In the genomic region with DNA sequence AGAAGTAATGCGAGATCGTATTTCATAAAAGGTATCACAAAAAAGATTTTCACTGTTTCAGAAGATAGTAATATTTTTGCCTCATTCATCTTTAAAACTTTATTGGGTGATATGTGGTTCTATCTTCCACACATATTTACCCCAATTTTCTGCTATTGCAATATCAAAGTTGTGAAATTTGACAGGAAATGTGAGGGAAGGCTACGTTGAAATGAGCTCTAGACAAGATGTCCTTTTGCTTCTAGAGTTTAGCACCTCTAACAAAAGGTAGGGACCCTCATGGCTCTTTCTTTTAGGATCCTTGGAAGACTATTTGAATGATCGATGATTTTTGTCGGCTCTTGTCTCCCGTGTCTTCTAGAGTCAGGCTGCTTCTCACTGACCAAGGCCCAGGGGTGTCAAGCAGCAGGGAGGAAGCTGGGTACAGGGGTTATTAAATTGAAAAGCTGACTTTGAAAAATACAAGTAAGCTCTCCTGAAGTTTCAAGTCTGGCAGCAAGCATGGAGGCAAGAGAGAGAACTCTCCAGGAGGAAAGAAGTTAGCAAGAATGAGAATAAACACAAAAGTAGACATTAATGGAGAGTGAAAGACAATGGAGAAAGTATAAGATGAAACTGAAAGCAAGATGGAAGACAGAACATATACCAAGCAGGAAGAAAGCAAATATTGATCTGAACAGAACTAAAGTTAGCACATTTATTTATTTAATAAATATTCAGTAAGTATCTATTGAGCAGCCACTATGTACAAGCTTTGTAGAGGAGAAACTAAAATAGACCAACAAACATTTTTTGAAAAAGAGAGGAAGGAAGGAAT, we compare ENCODE assay signal across 21 cellular contexts.
DNase-seq lines count a peak whose midpoint lies in the region; ATAC-seq and TF ChIP-seq lines count a peak whose summit lies in the region.
"Had no signal": no experiment of that assay in that cellular context is flagged by ENCODE, and none has a peak within 500 bp of the region (broad histone marks: within the 10 kb centered on the region; RNA-seq: fewer than 3 reads in every experiment).

No MANE protein-coding gene starts in this region.

- peaks cover 15% of the 10 kb centered on the region for H3K4me1 Mint-ChIP-seq in activated CD4-positive, alpha-beta T cell treated with anti-CD3 and anti-CD28 coated beads, Interleukin-2, amount 10 ng/mL, durations not matched to agents 24 days and 14 days
- H3K4me1 Mint-ChIP-seq in activated T-helper 1 cell treated with anti-CD3 and anti-CD28 coated beads, Interleukin-12 subunit alpha, Interleukin-12 subunit beta, Interleukin-2, Interleukin-4 antibody, amounts not matched to agents 30 ng/mL and 10 ng/mL and 1 ng/mL, durations not matched to agents 14 hours and 24 hours and 36 hours (ENCODE audit: low read depth), result peaks cover 30% of the 10 kb centered on the region
- peaks cover 12 to 44% (median 31%) of the 10 kb centered on the region in 7 donors for H3K4me1 Mint-ChIP-seq in naive thymus-derived CD4-positive, alpha-beta T cell
- H3K4me1 Mint-ChIP-seq: brain, neural progenitor cell had no signal

- H3K79me2 ChIP-seq in DND-41 (ENCODE audit: insufficient read depth, low read length), result no peaks in the 10 kb centered on the region

- H3K36me3 Mint-ChIP-seq in activated CD4-positive, alpha-beta T cell treated with anti-CD3 and anti-CD28 coated beads, Interleukin-2, amount 10 ng/mL, durations not matched to agents 24 days and 14 days (ENCODE audit: low read depth), result peaks cover 45% of the 10 kb centered on the region
- peaks cover 30% of the 10 kb centered on the region for H3K36me3 Mint-ChIP-seq in activated T-helper 1 cell treated with anti-CD3 and anti-CD28 coated beads, Interleukin-12 subunit alpha, Interleukin-12 subunit beta, Interleukin-2, Interleukin-4 antibody, amounts not matched to agents 30 ng/mL and 10 ng/mL and 1 ng/mL, durations not matched to agents 14 hours and 24 hours and 36 hours (ENCODE audit: low read depth)
- peaks cover 15 to 60% (median 48%) of the 10 kb centered on the region in 5 donors for H3K36me3 Mint-ChIP-seq in naive thymus-derived CD4-positive, alpha-beta T cell
- H3K36me3 Mint-ChIP-seq: brain, neural progenitor cell had no signal

- H3K4me1 ChIP-seq in DND-41 (ENCODE audit: insufficient read depth, low read length), result peaks cover 5% of the 10 kb centered on the region; the same call in 1 of the 2 replicates
- peaks cover 6 to 13% of the 10 kb centered on the region in 2 donors for H3K4me1 ChIP-seq in naive thymus-derived CD4-positive, alpha-beta T cell (ENCODE audit: control insufficient read depth in 2 of 2, insufficient read depth in 2 of 2, low read length in 2 of 2)
- H3K4me1 ChIP-seq: A549, neural progenitor cell, Peyer's patch, tibial nerve had no signal

- peak; percentile 60 for DNase-seq in activated CD4-positive, alpha-beta T cell treated with anti-CD3 and anti-CD28 coated beads, Interleukin-2, amount 10 ng/mL, durations not matched to agents 24 days and 14 days
- no peak for DNase-seq in activated CD4-positive, alpha-beta T cell treated with anti-CD3 and anti-CD28 coated beads, Interleukin-2, amount 50 U/mL, for 4 hours
- no peak for DNase-seq in DND-41
- DNase-seq in activated T-helper 1 cell treated with anti-CD3 and anti-CD28 coated beads, Interleukin-12 subunit alpha, Interleukin-12 subunit beta, Interleukin-2, Interleukin-4 antibody, amounts not matched to agents 30 ng/mL and 10 ng/mL and 1 ng/mL, durations not matched to agents 14 hours and 24 hours and 36 hours (ENCODE audit: low spot score), result no peak
- no peak for DNase-seq in naive thymus-derived CD4-positive, alpha-beta T cell
- DNase-seq in HPDE6-E6E7 (ENCODE audit: extremely low spot score), result no peak
- DNase-seq: activated gamma-delta T cell treated with Interleukin-2 at 50 U/mL for 16 hours, C1 segment of cervical spinal cord, cortex of kidney, DMS53, hypothalamus, NCI-H146, NCI-H748 treated with DMSO at 0.1 percent for 48 hours, Peyer's patch had no signal

- H3K4me3 Mint-ChIP-seq in activated CD4-positive, alpha-beta T cell treated with anti-CD3 and anti-CD28 coated beads, Interleukin-2, amount 10 ng/mL, durations not matched to agents 24 days and 14 days, result peak overlapping the region; percentile 65
- H3K4me3 Mint-ChIP-seq in activated T-helper 1 cell treated with anti-CD3 and anti-CD28 coated beads, Interleukin-12 subunit alpha, Interleukin-12 subunit beta, Interleukin-2, Interleukin-4 antibody, amounts not matched to agents 30 ng/mL and 10 ng/mL and 1 ng/mL, durations not matched to agents 14 hours and 24 hours and 36 hours, result peak overlapping the region; percentile 54
- H3K4me3 Mint-ChIP-seq in naive thymus-derived CD4-positive, alpha-beta T cell, result peak overlapping the region; percentile 21 to 90 (median 79)
- H3K4me3 Mint-ChIP-seq: brain; neural progenitor cell; stimulated activated memory B cell treated with anti-CD40 and anti-IgM and Interleukin-4, amounts not matched to agents 10 μg/mL and 1 μg/mL and 100 μg/mL, for 72 hours had no signal

- no peaks in the 10 kb centered on the region for H4K20me1 ChIP-seq in DND-41 (ENCODE audit: insufficient read depth, low read length)

- H2AFZ ChIP-seq in DND-41 (ENCODE audit: low read depth, low read length), result peak overlapping the region; percentile 50
- H2AFZ ChIP-seq: neural progenitor cell had no signal

- ATAC-seq in DND-41 (ENCODE audit: insufficient read depth, low read depth) (no peak), GM21526 (IDR thresholded peaks at IDR 0.05; ENCODE audit: low FRiP score, unreplicated experiment) (no peak), HG02642 (IDR thresholded peaks at IDR 0.05; ENCODE audit: poor library complexity, unreplicated experiment) (no peak)
- ATAC-seq in naive thymus-derived CD4-positive, alpha-beta T cell, result peak; percentile 38
- ATAC-seq: A549; stimulated activated memory B cell treated with anti-CD40 and anti-IgM and Interleukin-4, amounts not matched to agents 10 μg/mL and 1 μg/mL and 100 μg/mL, for 72 hours had no signal

- intact Hi-C loops in activated CD4-positive, alpha-beta T cell treated with anti-CD3 and anti-CD28 coated beads, Interleukin-2, amount 10 ng/mL, durations not matched to agents 24 days and 14 days (cut with micrococcal nuclease), result no loop called here
- intact Hi-C loops in activated T-helper 1 cell treated with anti-CD3 and anti-CD28 coated beads, Interleukin-12 subunit alpha, Interleukin-12 subunit beta, Interleukin-2, Interleukin-4 antibody, amounts not matched to agents 30 ng/mL and 10 ng/mL and 1 ng/mL, durations not matched to agents 14 hours and 24 hours and 36 hours (cut with micrococcal nuclease), result no loop called here
- intact Hi-C loops in naive thymus-derived CD4-positive, alpha-beta T cell (cut with micrococcal nuclease), result loop anchor here in 1 of 2 donors (1.0 kb wide), 1 partner anchor 16 kb away; no protein-coding TSS in a partner anchor

- POLR2A ChIA-PET in naive thymus-derived CD4-positive, alpha-beta T cell (lab: Charles Lee), result interaction anchor here (0.6 to 3.2 kb wide), 4 partner anchors 15 to 139 kb away, joined by 3 to 30 read pairs (median 3); no protein-coding TSS in a partner anchor

- no peak overlapping the region for H3K4me3 ChIP-seq in DND-41 (ENCODE audit: low read depth in 1 of 2, low read length in 2 of 2)
- no peak overlapping the region for H3K4me3 ChIP-seq in naive thymus-derived CD4-positive, alpha-beta T cell (ENCODE audit: low read length)
- H3K4me3 ChIP-seq: A549, neural progenitor cell, Peyer's patch, tibial nerve had no signal

- H3K27ac Mint-ChIP-seq in activated CD4-positive, alpha-beta T cell treated with anti-CD3 and anti-CD28 coated beads, Interleukin-2, amount 10 ng/mL, durations not matched to agents 24 days and 14 days, result peak overlapping the region; percentile 80
- H3K27ac Mint-ChIP-seq in activated T-helper 1 cell treated with anti-CD3 and anti-CD28 coated beads, Interleukin-12 subunit alpha, Interleukin-12 subunit beta, Interleukin-2, Interleukin-4 antibody, amounts not matched to agents 30 ng/mL and 10 ng/mL and 1 ng/mL, durations not matched to agents 14 hours and 24 hours and 36 hours, result peak overlapping the region; percentile 76
- peak overlapping the region; percentile 87 to 94 (median 91) for H3K27ac Mint-ChIP-seq in naive thymus-derived CD4-positive, alpha-beta T cell
- H3K27ac Mint-ChIP-seq: brain; neural progenitor cell; stimulated activated memory B cell treated with anti-CD40 and anti-IgM and Interleukin-4, amounts not matched to agents 10 μg/mL and 1 μg/mL and 100 μg/mL, for 72 hours had no signal

- CTCF ChIA-PET in naive thymus-derived CD4-positive, alpha-beta T cell (lab: Charles Lee), result interaction anchor here (0.6 to 2.0 kb wide), 4 partner anchors 18 to 335 kb away, joined by 3 to 12 read pairs (median 4); no protein-coding TSS in a partner anchor

- H3K9me3 ChIP-seq in DND-41 (ENCODE audit: insufficient read depth, low read length, severe bottlenecking), result peaks cover 6% of the 10 kb centered on the region
- peaks cover 0 to 5% (median 0%) of the 10 kb centered on the region in 3 experiments for H3K9me3 ChIP-seq in naive thymus-derived CD4-positive, alpha-beta T cell (ENCODE audit: control insufficient read depth in 2 of 3, low read length in 3 of 3)
- H3K9me3 ChIP-seq: A549, Peyer's patch had no signal

- peaks cover 4% of the 10 kb centered on the region; the same call in 1 of the 2 replicates for H3K36me3 ChIP-seq in DND-41 (ENCODE audit: insufficient read depth, low read length)
- H3K36me3 ChIP-seq in naive thymus-derived CD4-positive, alpha-beta T cell (ENCODE audit: control insufficient read depth in 2 of 3, insufficient read depth in 3 of 3, low read length in 3 of 3), result peaks cover 0 to 13% (median 0%) of the 10 kb centered on the region in 3 experiments
- H3K36me3 ChIP-seq: neural progenitor cell, Peyer's patch, tibial nerve had no signal

- peak overlapping the region; percentile 42; the same call in 1 of the 2 replicates for H3K27ac ChIP-seq in DND-41 (ENCODE audit: low read length)
- peak overlapping the region; percentile 55 for H3K27ac ChIP-seq in naive thymus-derived CD4-positive, alpha-beta T cell (ENCODE audit: low read depth, low read length)
- H3K27ac ChIP-seq: A549, neural progenitor cell, Peyer's patch, tibial nerve had no signal

- no peak overlapping the region for H3K9ac ChIP-seq in DND-41 (ENCODE audit: low read depth, low read length)
- H3K9ac ChIP-seq: neural progenitor cell had no signal

- H3K27me3 ChIP-seq in DND-41 (ENCODE audit: insufficient read depth, low read length, poor library complexity), result no peaks in the 10 kb centered on the region
- H3K27me3 ChIP-seq in naive thymus-derived CD4-positive, alpha-beta T cell (ENCODE audit: control insufficient read depth in 2 of 2, insufficient read depth in 2 of 2, low read length in 2 of 2), result no peaks in the 10 kb centered on the region
- H3K27me3 ChIP-seq: neural progenitor cell, Peyer's patch, tibial nerve had no signal

- H3K27me3 Mint-ChIP-seq in activated CD4-positive, alpha-beta T cell treated with anti-CD3 and anti-CD28 coated beads, Interleukin-2, amount 10 ng/mL, durations not matched to agents 24 days and 14 days, result no peaks in the 10 kb centered on the region
- H3K27me3 Mint-ChIP-seq in activated T-helper 1 cell treated with anti-CD3 and anti-CD28 coated beads, Interleukin-12 subunit alpha, Interleukin-12 subunit beta, Interleukin-2, Interleukin-4 antibody, amounts not matched to agents 30 ng/mL and 10 ng/mL and 1 ng/mL, durations not matched to agents 14 hours and 24 hours and 36 hours (ENCODE audit: insufficient read depth), result no peaks in the 10 kb centered on the region
- H3K27me3 Mint-ChIP-seq in naive thymus-derived CD4-positive, alpha-beta T cell, result no peaks in the 10 kb centered on the region

- H3K4me2 ChIP-seq in DND-41 (ENCODE audit: insufficient read depth, low read length), result no peak overlapping the region
- H3K4me2 ChIP-seq: A549, neural progenitor cell had no signal

- peaks cover 26% of the 10 kb centered on the region for H3K9me3 Mint-ChIP-seq in activated CD4-positive, alpha-beta T cell treated with anti-CD3 and anti-CD28 coated beads, Interleukin-2, amount 10 ng/mL, durations not matched to agents 24 days and 14 days
- peaks cover 25% of the 10 kb centered on the region for H3K9me3 Mint-ChIP-seq in activated T-helper 1 cell treated with anti-CD3 and anti-CD28 coated beads, Interleukin-12 subunit alpha, Interleukin-12 subunit beta, Interleukin-2, Interleukin-4 antibody, amounts not matched to agents 30 ng/mL and 10 ng/mL and 1 ng/mL, durations not matched to agents 14 hours and 24 hours and 36 hours
- peaks cover 0 to 18% (median 9%) of the 10 kb centered on the region in 11 donors for H3K9me3 Mint-ChIP-seq in naive thymus-derived CD4-positive, alpha-beta T cell

- no peak for TF ChIP-seq CTCF in DND-41 (IDR thresholded peaks at IDR 0.05; ENCODE audit: borderline replicate concordance, extremely low read depth, low read length, poor library complexity, severe bottlenecking)
